In the genomic region with DNA sequence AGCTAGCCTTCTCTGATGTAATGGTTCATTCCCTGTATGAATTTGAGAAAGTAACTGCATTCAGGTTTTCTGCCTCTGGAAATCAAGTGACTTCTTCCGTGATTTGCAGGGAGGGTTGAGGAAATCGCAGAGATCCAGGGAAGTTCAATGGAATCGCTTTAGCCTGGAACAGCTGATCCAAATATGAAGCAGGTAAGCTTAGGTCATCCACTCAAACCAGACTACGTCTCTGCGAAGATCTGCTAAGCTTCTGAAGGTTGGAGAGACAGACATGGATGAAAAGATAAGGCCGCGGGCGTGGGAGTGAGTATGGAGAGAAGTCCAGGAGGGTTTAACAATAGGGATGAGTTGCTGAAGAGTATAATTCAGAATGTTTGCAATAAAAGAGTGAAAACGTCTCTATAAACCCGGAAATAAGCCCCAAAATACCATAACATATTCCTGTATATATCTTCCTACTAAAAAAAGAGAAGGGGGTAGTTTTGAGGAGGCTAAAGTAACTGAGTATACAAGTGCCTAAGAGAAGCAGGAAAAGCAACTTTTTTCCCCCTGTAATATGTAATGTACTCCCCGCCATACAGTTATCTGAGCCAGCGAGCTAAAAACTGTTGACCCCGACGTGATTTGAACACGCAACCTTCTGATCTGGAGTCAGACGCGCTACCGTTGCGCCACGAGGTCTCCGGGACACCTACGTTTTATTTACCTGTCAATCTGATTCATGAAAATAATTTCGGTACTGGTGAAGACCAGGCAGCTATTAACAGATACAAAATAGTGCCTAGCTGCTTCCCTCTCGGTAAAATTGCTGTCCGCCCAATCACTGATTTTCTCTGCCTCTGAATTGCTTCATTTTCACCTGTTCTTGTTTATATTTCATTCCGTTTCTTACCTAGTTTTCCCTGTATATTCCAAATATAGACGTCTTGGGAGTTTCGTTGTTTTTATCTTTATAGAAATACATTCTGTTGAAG, we compare ENCODE assay signal across 8 cellular contexts. TPM values are rescaled to one million over a fixed set of nuclear protein-coding genes. Genes with fewer than 3 reads are reported as not detected.
A peak's percentile ranks its signal among the peaks of the same experiment; 100 is the strongest.
DNase-seq lines count a peak whose midpoint lies in the region; ATAC-seq and TF ChIP-seq lines count a peak whose summit lies in the region.

No MANE protein-coding gene starts in this region.

- no peaks in the 10 kb centered on the region for H3K36me3 Mint-ChIP-seq in activated CD8-positive, alpha-beta memory T cell treated with anti-CD3 and anti-CD28 coated beads, Interleukin-2, amount 10 ng/mL, durations not matched to agents 7 days and 5 days
- H3K36me3 Mint-ChIP-seq in stimulated activated memory B cell treated with anti-CD40 and anti-IgM and Interleukin-4, amounts not matched to agents 10 μg/mL and 1 μg/mL and 100 μg/mL, for 72 hours: no peaks in the 10 kb centered on the region

- H3K4me3 Mint-ChIP-seq in activated CD8-positive, alpha-beta memory T cell treated with anti-CD3 and anti-CD28 coated beads, Interleukin-2, amount 10 ng/mL, durations not matched to agents 7 days and 5 days: peak overlapping the region; percentile 76
- peak overlapping the region; percentile 16 for H3K4me3 Mint-ChIP-seq in stimulated activated memory B cell treated with anti-CD40 and anti-IgM and Interleukin-4, amounts not matched to agents 10 μg/mL and 1 μg/mL and 100 μg/mL, for 72 hours

- CTCF ChIA-PET in activated CD8-positive, alpha-beta memory T cell treated with anti-CD3 and anti-CD28 coated beads, Interleukin-2, amount 10 ng/mL, durations not matched to agents 7 days and 5 days (lab: Charles Lee): interaction anchor here (0.8 to 6.9 kb wide), 10 partner anchors 9 to 264 kb away, joined by 3 to 53 read pairs (median 6); partner anchors contain the start of gene HMGN4

- peak; percentile 45 to 53 for DNase-seq in activated CD4-positive, alpha-beta T cell treated with anti-CD3 and anti-CD28 coated beads for 24 hours (ENCODE audit: low read depth in 2 of 2)
- no peak for DNase-seq in activated CD4-positive, alpha-beta T cell treated with anti-CD3 and anti-CD28 coated beads for 1 hour
- peak; percentile 13 for DNase-seq in NCI-H510A (lab: John Stamatoyannopoulos, UW)
- DNase-seq in activated CD8-positive, alpha-beta memory T cell treated with anti-CD3 and anti-CD28 coated beads, Interleukin-2, amount 10 ng/mL, durations not matched to agents 7 days and 5 days: peak; percentile 71
- DNase-seq in foreskin fibroblast: peak in 1 of 2 donors; percentile 73
- no peak for DNase-seq in SKM-1 (lab: John Stamatoyannopoulos, UW; ENCODE audit: unreplicated experiment)

- no peak for TF ChIP-seq CTCF in foreskin fibroblast (IDR thresholded peaks at IDR 0.05; ENCODE audit: low read depth, low read length)

- H3K9me3 Mint-ChIP-seq in activated CD8-positive, alpha-beta memory T cell treated with anti-CD3 and anti-CD28 coated beads, Interleukin-2, amount 10 ng/mL, durations not matched to agents 7 days and 5 days (ENCODE audit: low read depth): no peaks in the 10 kb centered on the region
- peaks cover 3% of the 10 kb centered on the region for H3K9me3 Mint-ChIP-seq in stimulated activated memory B cell treated with anti-CD40 and anti-IgM and Interleukin-4, amounts not matched to agents 10 μg/mL and 1 μg/mL and 100 μg/mL, for 72 hours

- H3K4me1 Mint-ChIP-seq in activated CD8-positive, alpha-beta memory T cell treated with anti-CD3 and anti-CD28 coated beads, Interleukin-2, amount 10 ng/mL, durations not matched to agents 7 days and 5 days: peaks cover 62% of the 10 kb centered on the region
- H3K4me1 Mint-ChIP-seq in stimulated activated memory B cell treated with anti-CD40 and anti-IgM and Interleukin-4, amounts not matched to agents 10 μg/mL and 1 μg/mL and 100 μg/mL, for 72 hours: peaks cover 13% of the 10 kb centered on the region

- peak overlapping the region; percentile 80 for H3K27ac Mint-ChIP-seq in activated CD8-positive, alpha-beta memory T cell treated with anti-CD3 and anti-CD28 coated beads, Interleukin-2, amount 10 ng/mL, durations not matched to agents 7 days and 5 days
- H3K27ac Mint-ChIP-seq in stimulated activated memory B cell treated with anti-CD40 and anti-IgM and Interleukin-4, amounts not matched to agents 10 μg/mL and 1 μg/mL and 100 μg/mL, for 72 hours: no peak overlapping the region

- H3K27me3 Mint-ChIP-seq in activated CD8-positive, alpha-beta memory T cell treated with anti-CD3 and anti-CD28 coated beads, Interleukin-2, amount 10 ng/mL, durations not matched to agents 7 days and 5 days: peaks cover 25% of the 10 kb centered on the region
- peaks cover 61% of the 10 kb centered on the region for H3K27me3 Mint-ChIP-seq in stimulated activated memory B cell treated with anti-CD40 and anti-IgM and Interleukin-4, amounts not matched to agents 10 μg/mL and 1 μg/mL and 100 μg/mL, for 72 hours

- peak overlapping the region; percentile 53 to 56 for H3K4me3 ChIP-seq in foreskin fibroblast (ENCODE audit: low read depth in 1 of 2, low read length in 2 of 2)

- peak; percentile 49 for ATAC-seq in activated CD8-positive, alpha-beta memory T cell treated with anti-CD3 and anti-CD28 coated beads, Interleukin-2, amount 10 ng/mL, durations not matched to agents 7 days and 5 days
- no peak for ATAC-seq in stimulated activated memory B cell treated with anti-CD40 and anti-IgM and Interleukin-4, amounts not matched to agents 10 μg/mL and 1 μg/mL and 100 μg/mL, for 72 hours
- no peak for ATAC-seq in HG03439 (IDR thresholded peaks at IDR 0.05; ENCODE audit: unreplicated experiment)

RNA-seq across cellular contexts. Expression of gene BTN3A2, which starts 33.9 kb away (rescaled TPM):
- 10 to 100 TPM; 57.4 to 60.1 TPM for total RNA-seq in activated CD8-positive, alpha-beta memory T cell treated with anti-CD3 and anti-CD28 coated beads, Interleukin-2, amount 10 ng/mL, durations not matched to agents 7 days and 5 days

RNA-seq across cellular contexts. Expression of gene BTN2A2, which starts 51.8 kb away (rescaled TPM):
- total RNA-seq in activated CD8-positive, alpha-beta memory T cell treated with anti-CD3 and anti-CD28 coated beads, Interleukin-2, amount 10 ng/mL, durations not matched to agents 7 days and 5 days: 10 to 100 TPM; 24.8 to 26.7 TPM

Comparison
In these comparisons a context has a peak if more than half of its experiments do, and no peak if none do; other contexts are left out.
1. DNase-seq: peak in activated CD4-positive, alpha-beta T cell treated with anti-CD3 and anti-CD28 coated beads for 24 hours (2 of 2), NCI-H510A (single experiment) and activated CD8-positive, alpha-beta memory T cell treated with anti-CD3 and anti-CD28 coated beads, Interleukin-2, amount 10 ng/mL, durations not matched to agents 7 days and 5 days (single experiment); none in activated CD4-positive, alpha-beta T cell treated with anti-CD3 and anti-CD28 coated beads for 1 hour (single experiment) and SKM-1 (single experiment).